Comparison of ENCODE assay signal across 19 cellular contexts in the genomic region with DNA sequence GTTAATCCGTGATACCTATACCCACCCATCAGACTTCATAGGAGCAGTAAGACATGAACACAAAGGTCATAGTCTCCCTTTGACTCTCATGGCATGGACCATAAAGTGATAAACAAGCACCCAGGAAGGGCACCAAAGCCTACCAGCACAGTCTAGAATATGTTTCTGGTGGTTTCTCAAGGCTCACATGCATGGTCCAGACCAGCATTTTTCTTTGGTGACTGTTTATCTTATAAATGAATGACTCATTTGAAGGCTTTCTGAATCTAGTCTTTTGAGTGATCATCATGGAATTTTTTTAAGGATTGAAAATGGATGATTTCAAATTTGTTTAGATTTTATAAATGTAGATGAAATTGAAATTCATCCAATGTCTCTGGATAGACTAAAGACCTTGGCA. TPM values are rescaled to one million over a fixed set of nuclear protein-coding genes. Genes with fewer than 3 reads are reported as not detected.
DNase-seq lines count a peak whose midpoint lies in the region; TF ChIP-seq lines count a peak whose summit lies in the region.
"Had no signal": no experiment of that assay in that cellular context is flagged by ENCODE, and none has a peak within 500 bp of the region (broad histone marks: within the 10 kb centered on the region; RNA-seq: fewer than 3 reads in every experiment).

No MANE protein-coding gene starts in this region.

- H3F3A ChIP-seq in neural progenitor cell (ENCODE audit: low read depth) = no peaks in the 10 kb centered on the region

- TF ChIP-seq CTCF in astrocyte of the spinal cord (IDR thresholded peaks at IDR 0.05; ENCODE audit: low read depth, low read length) (no peak), neural progenitor cell (IDR thresholded peaks at IDR 0.05) (no peak)

- no peaks in the 10 kb centered on the region for H3K79me2 ChIP-seq in neural progenitor cell (ENCODE audit: low read depth)

- H3K27me3 Mint-ChIP-seq in CD4-positive, alpha-beta memory T cell = no peaks in the 10 kb centered on the region
- H3K27me3 Mint-ChIP-seq in neural progenitor cell (ENCODE audit: insufficient read depth, low read depth) = peaks cover 5% of the 10 kb centered on the region
- no peaks in the 10 kb centered on the region for H3K27me3 Mint-ChIP-seq in activated naive CD8-positive, alpha-beta T cell treated with anti-CD3 and anti-CD28 coated beads for 36 hours
- H3K27me3 Mint-ChIP-seq: activated naive CD4-positive, alpha-beta T cell treated with anti-CD3 and anti-CD28 coated beads, Interleukin-2, amount 50 U/mL, for 24 hours had no signal

- no peak overlapping the region for H3K4me3 Mint-ChIP-seq in CD4-positive, alpha-beta memory T cell
- no peak overlapping the region for H3K4me3 Mint-ChIP-seq in neural progenitor cell
- no peak overlapping the region for H3K4me3 Mint-ChIP-seq in activated naive CD8-positive, alpha-beta T cell treated with anti-CD3 and anti-CD28 coated beads for 36 hours
- H3K4me3 Mint-ChIP-seq: activated CD4-positive, alpha-beta T cell treated with anti-CD3 and anti-CD28 coated beads for 36 hours; activated naive CD4-positive, alpha-beta T cell treated with anti-CD3 and anti-CD28 coated beads, Interleukin-2, amount 50 U/mL, for 24 hours had no signal

- no peaks in the 10 kb centered on the region for H3K36me3 Mint-ChIP-seq in CD4-positive, alpha-beta memory T cell
- no peaks in the 10 kb centered on the region for H3K36me3 Mint-ChIP-seq in neural progenitor cell
- H3K36me3 Mint-ChIP-seq in activated naive CD8-positive, alpha-beta T cell treated with anti-CD3 and anti-CD28 coated beads for 36 hours = no peaks in the 10 kb centered on the region
- H3K36me3 Mint-ChIP-seq: activated naive CD4-positive, alpha-beta T cell treated with anti-CD3 and anti-CD28 coated beads, Interleukin-2, amount 50 U/mL, for 24 hours had no signal

- CTCF ChIA-PET in CD4-positive, alpha-beta memory T cell (lab: Charles Lee; ENCODE audit: partially characterized antibody) = no interaction called here

- POLR2A ChIA-PET in CD4-positive, alpha-beta memory T cell (lab: Charles Lee; ENCODE audit: partially characterized antibody) = no interaction called here

- no peaks in the 10 kb centered on the region for H3K9me3 ChIP-seq in CD4-positive, alpha-beta memory T cell (ENCODE audit: control insufficient read depth in 1 of 2, low read length in 2 of 2)
- H3K9me3 ChIP-seq in neural progenitor cell (ENCODE audit: low read depth) = no peaks in the 10 kb centered on the region
- H3K9me3 ChIP-seq: suprapubic skin had no signal

- no peaks in the 10 kb centered on the region for H3K27me3 ChIP-seq in CD4-positive, alpha-beta memory T cell (ENCODE audit: insufficient read depth, low read length)
- no peaks in the 10 kb centered on the region for H3K27me3 ChIP-seq in neural progenitor cell
- H3K27me3 ChIP-seq: suprapubic skin had no signal

- DNase-seq in AG08395 (ENCODE audit: low spot score) (peak; percentile 57), HT1080 (ENCODE audit: low read depth) (peak; percentile 36), astrocyte of the spinal cord (ENCODE audit: low read depth, low spot score) (peak; percentile 40), foreskin melanocyte (peak; percentile 46), neural progenitor cell (ENCODE audit: low spot score) (no peak), caudate nucleus (lab: John Stamatoyannopoulos, UW) (no peak)
- no peak for DNase-seq in CD4-positive, alpha-beta memory T cell
- DNase-seq in activated naive CD8-positive, alpha-beta T cell treated with anti-CD3 and anti-CD28 coated beads for 36 hours = no peak
- DNase-seq: activated CD4-positive, alpha-beta T cell treated with anti-CD3 and anti-CD28 coated beads for 36 hours; activated CD8-positive, alpha-beta memory T cell treated with anti-CD3 and anti-CD28 coated beads, Interleukin-2, amount 50 U/mL, for 48 hours; cerebellar nuclear complex; hippocampal formation; NCI-H2107; NCI-H774; posterior cingulate gyrus had no signal

- no peaks in the 10 kb centered on the region for H3K4me1 ChIP-seq in CD4-positive, alpha-beta memory T cell (ENCODE audit: insufficient read depth, low read length)
- H3K4me1 ChIP-seq in neural progenitor cell = no peaks in the 10 kb centered on the region

- H3K36me3 ChIP-seq in CD4-positive, alpha-beta memory T cell (ENCODE audit: insufficient read depth, low read length) = no peaks in the 10 kb centered on the region
- no peaks in the 10 kb centered on the region for H3K36me3 ChIP-seq in neural progenitor cell
- H3K36me3 ChIP-seq: suprapubic skin had no signal

- H4K20me1 ChIP-seq in neural progenitor cell (ENCODE audit: low read depth) = no peaks in the 10 kb centered on the region

- no peak overlapping the region for H3K27ac Mint-ChIP-seq in CD4-positive, alpha-beta memory T cell
- H3K27ac Mint-ChIP-seq in neural progenitor cell = no peak overlapping the region
- H3K27ac Mint-ChIP-seq in activated naive CD8-positive, alpha-beta T cell treated with anti-CD3 and anti-CD28 coated beads for 36 hours = no peak overlapping the region
- H3K27ac Mint-ChIP-seq: activated CD4-positive, alpha-beta T cell treated with anti-CD3 and anti-CD28 coated beads for 36 hours; activated naive CD4-positive, alpha-beta T cell treated with anti-CD3 and anti-CD28 coated beads, Interleukin-2, amount 50 U/mL, for 24 hours had no signal

- H3K4me2 ChIP-seq in neural progenitor cell = no peak overlapping the region

- H3K9ac ChIP-seq in neural progenitor cell = no peak overlapping the region

- intact Hi-C loops in CD4-positive, alpha-beta memory T cell (cut with micrococcal nuclease) = no loop called here

- in situ Hi-C loops in astrocyte of the spinal cord (cut with HindIII; ENCODE audit: low sequenced_read_pairs) = no loop called here

- H3K27ac ChIP-seq in CD4-positive, alpha-beta memory T cell (ENCODE audit: low read depth, low read length) = no peak overlapping the region
- H3K27ac ChIP-seq in neural progenitor cell (no peak overlapping the region), caudate nucleus (ENCODE audit: low read depth, low read length) (no peak overlapping the region)
- H3K27ac ChIP-seq: suprapubic skin had no signal

- H3K9me3 Mint-ChIP-seq in CD4-positive, alpha-beta memory T cell = no peaks in the 10 kb centered on the region
- no peaks in the 10 kb centered on the region for H3K9me3 Mint-ChIP-seq in neural progenitor cell
- H3K9me3 Mint-ChIP-seq in activated naive CD8-positive, alpha-beta T cell treated with anti-CD3 and anti-CD28 coated beads for 36 hours = no peaks in the 10 kb centered on the region

- H2AFZ ChIP-seq in neural progenitor cell (replicated peaks) = no peak overlapping the region

- H3K4me1 Mint-ChIP-seq in CD4-positive, alpha-beta memory T cell = no peaks in the 10 kb centered on the region
- peaks cover 16% of the 10 kb centered on the region for H3K4me1 Mint-ChIP-seq in neural progenitor cell
- no peaks in the 10 kb centered on the region for H3K4me1 Mint-ChIP-seq in activated naive CD8-positive, alpha-beta T cell treated with anti-CD3 and anti-CD28 coated beads for 36 hours
- H3K4me1 Mint-ChIP-seq: activated CD4-positive, alpha-beta T cell treated with anti-CD3 and anti-CD28 coated beads for 36 hours; activated naive CD4-positive, alpha-beta T cell treated with anti-CD3 and anti-CD28 coated beads, Interleukin-2, amount 50 U/mL, for 24 hours had no signal

- H3K4me3 ChIP-seq in astrocyte of the spinal cord (ENCODE audit: low read depth, low read length) (no peak overlapping the region), neural progenitor cell (no peak overlapping the region)
- H3K4me3 ChIP-seq in CD4-positive, alpha-beta memory T cell (ENCODE audit: low read length in 2 of 2) = no peak overlapping the region
- H3K4me3 ChIP-seq: suprapubic skin had no signal

RNA-seq across cellular contexts. Expression of a gene that starts 32.0 kb away (rescaled TPM):
- total RNA-seq in HT1080 (2014; rRNA removed; shearing (Covaris generic)) = not detected in 2 replicates
- polyA plus RNA-seq in HT1080 (2015; cell fraction: cytosol; rRNA removed) = not detected in 2 replicates
- not detected in 2 replicates for polyA plus RNA-seq in HT1080 (2015; cell fraction: nucleus; rRNA removed)
- total RNA-seq in CD4-positive, alpha-beta memory T cell = not detected
- not detected for polyA plus RNA-seq in CD4-positive, alpha-beta memory T cell
- not detected in 2 replicates for total RNA-seq in neural progenitor cell (ENCODE audit: low replicate concordance)
- total RNA-seq in activated naive CD8-positive, alpha-beta T cell treated with anti-CD3 and anti-CD28 coated beads for 36 hours = not detected
- total RNA-seq: activated CD4-positive, alpha-beta T cell treated with anti-CD3 and anti-CD28 coated beads for 36 hours; left lobe of liver; suprapubic skin; T-helper 2 cell treated with Interferon-gamma antibody and Interleukin-4, amounts not matched to agents 100 ng/mL and 5 ng/mL, for 36 hours had no signal

Comparison
In these comparisons a context has a peak if more than half of its experiments do, and no peak if none do; other contexts are left out.
1. DNase-seq: peak in AG08395 (single experiment), HT1080 (single experiment), astrocyte of the spinal cord (single experiment) and foreskin melanocyte (single experiment); none in CD4-positive, alpha-beta memory T cell (0 of 5), neural progenitor cell (single experiment), activated naive CD8-positive, alpha-beta T cell treated with anti-CD3 and anti-CD28 coated beads for 36 hours (single experiment) and caudate nucleus (0 of 61).